ENCODE assay signal across 8 cellular contexts in the genomic region with DNA sequence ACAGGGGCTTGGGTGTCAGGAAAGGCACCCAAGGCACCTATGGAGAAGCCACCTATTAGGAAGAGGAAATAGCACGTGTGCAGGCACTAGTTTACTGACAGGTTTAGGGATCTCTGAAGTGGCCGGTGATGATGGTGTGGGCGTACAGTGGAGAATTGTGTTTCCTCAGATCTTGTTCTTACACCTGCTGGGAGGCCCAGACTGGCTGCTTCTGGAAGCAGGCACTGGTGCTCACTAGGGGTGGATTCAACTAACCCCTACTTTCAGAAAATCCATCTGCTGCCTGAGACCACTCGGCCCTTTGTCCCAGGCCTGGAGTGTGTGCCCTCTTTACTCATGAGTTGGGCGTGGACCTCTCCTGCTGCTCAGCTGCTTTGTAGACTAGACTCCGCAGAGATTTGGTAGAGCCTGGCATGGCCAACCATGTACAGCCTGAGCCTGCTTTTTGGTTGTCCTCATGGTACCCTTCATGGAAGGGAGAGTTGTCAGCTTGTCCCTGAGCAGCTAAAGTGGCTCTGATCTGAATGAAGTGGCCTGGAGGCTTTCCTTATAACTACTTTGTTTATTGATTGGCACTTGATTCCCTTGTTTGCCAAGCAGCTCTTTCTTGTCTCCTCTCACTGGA. TPM values are rescaled to one million over a fixed set of nuclear protein-coding genes. Genes with fewer than 3 reads are reported as not detected.
A peak's percentile ranks its signal among the peaks of the same experiment; 100 is the strongest.
DNase-seq lines count a peak whose midpoint lies in the region; ATAC-seq and TF ChIP-seq lines count a peak whose summit lies in the region.

No MANE protein-coding gene starts in this region.

- H3K4me1 Mint-ChIP-seq in activated CD8-positive, alpha-beta memory T cell treated with anti-CD3 and anti-CD28 coated beads, Interleukin-2, amount 10 ng/mL, durations not matched to agents 7 days and 5 days: peaks cover 31% of the 10 kb centered on the region
- peaks cover 20% of the 10 kb centered on the region for H3K4me1 Mint-ChIP-seq in activated naive CD8-positive, alpha-beta T cell treated with anti-CD3 and anti-CD28 coated beads for 36 hours

- H3K27me3 ChIP-seq in left lung: no peaks in the 10 kb centered on the region
- no peaks in the 10 kb centered on the region for H3K27me3 ChIP-seq in thoracic aorta (replicated peaks; ENCODE audit: insufficient read depth)

- no peaks in the 10 kb centered on the region for H3K27me3 Mint-ChIP-seq in activated CD8-positive, alpha-beta memory T cell treated with anti-CD3 and anti-CD28 coated beads, Interleukin-2, amount 10 ng/mL, durations not matched to agents 7 days and 5 days
- H3K27me3 Mint-ChIP-seq in activated naive CD8-positive, alpha-beta T cell treated with anti-CD3 and anti-CD28 coated beads for 36 hours: no peaks in the 10 kb centered on the region

- peak overlapping the region; percentile 97 to 98 for H3K4me3 ChIP-seq in left lung
- H3K4me3 ChIP-seq in thoracic aorta: peak overlapping the region; percentile 95

- H3K36me3 ChIP-seq in left lung (peaks cover 0 to 59% of the 10 kb centered on the region in 2 donors), thoracic aorta (peaks cover 43% of the 10 kb centered on the region)

- intact Hi-C loops in left lung (cut with DNase I): no loop called here

- no peaks in the 10 kb centered on the region for H3K9me3 ChIP-seq in left lung
- H3K9me3 ChIP-seq in thoracic aorta: no peaks in the 10 kb centered on the region

- peak overlapping the region; percentile 80 for H3K4me3 Mint-ChIP-seq in activated CD8-positive, alpha-beta memory T cell treated with anti-CD3 and anti-CD28 coated beads, Interleukin-2, amount 10 ng/mL, durations not matched to agents 7 days and 5 days
- H3K4me3 Mint-ChIP-seq in activated naive CD8-positive, alpha-beta T cell treated with anti-CD3 and anti-CD28 coated beads for 36 hours: peak overlapping the region; percentile 89

- peak overlapping the region; percentile 90 for H3K27ac Mint-ChIP-seq in activated CD8-positive, alpha-beta memory T cell treated with anti-CD3 and anti-CD28 coated beads, Interleukin-2, amount 10 ng/mL, durations not matched to agents 7 days and 5 days
- H3K27ac Mint-ChIP-seq in activated naive CD8-positive, alpha-beta T cell treated with anti-CD3 and anti-CD28 coated beads for 36 hours: peak overlapping the region; percentile 90

- H3K36me3 Mint-ChIP-seq in activated CD8-positive, alpha-beta memory T cell treated with anti-CD3 and anti-CD28 coated beads, Interleukin-2, amount 10 ng/mL, durations not matched to agents 7 days and 5 days: peaks cover 34% of the 10 kb centered on the region
- peaks cover 15% of the 10 kb centered on the region for H3K36me3 Mint-ChIP-seq in activated naive CD8-positive, alpha-beta T cell treated with anti-CD3 and anti-CD28 coated beads for 36 hours

- ATAC-seq in activated CD8-positive, alpha-beta memory T cell treated with anti-CD3 and anti-CD28 coated beads, Interleukin-2, amount 10 ng/mL, durations not matched to agents 7 days and 5 days: no peak
- ATAC-seq in left lung: peak; percentile 11
- ATAC-seq in thoracic aorta (ENCODE audit: insufficient number of reproducible peaks, low FRiP score, low read depth): no peak
- ATAC-seq in HG03039 (IDR thresholded peaks at IDR 0.05; ENCODE audit: unreplicated experiment): no peak

- H3K4me1 ChIP-seq in left lung (peaks cover 0 to 39% of the 10 kb centered on the region in 2 donors), thoracic aorta (ENCODE audit: control insufficient read depth in 1 of 2, low read depth in 2 of 2) (peaks cover 26 to 36% of the 10 kb centered on the region in 2 donors)

- CTCF ChIA-PET in activated CD8-positive, alpha-beta memory T cell treated with anti-CD3 and anti-CD28 coated beads, Interleukin-2, amount 10 ng/mL, durations not matched to agents 7 days and 5 days (lab: Charles Lee): interaction anchor here (1.2 to 3.2 kb wide), 6 partner anchors 10 to 59 kb away, joined by 3 to 27 read pairs (median 6); partner anchors contain the start of gene NRN1L

- no peaks in the 10 kb centered on the region for H3K9me3 Mint-ChIP-seq in activated CD8-positive, alpha-beta memory T cell treated with anti-CD3 and anti-CD28 coated beads, Interleukin-2, amount 10 ng/mL, durations not matched to agents 7 days and 5 days (ENCODE audit: low read depth)
- H3K9me3 Mint-ChIP-seq in activated naive CD8-positive, alpha-beta T cell treated with anti-CD3 and anti-CD28 coated beads for 36 hours: no peaks in the 10 kb centered on the region

- no peak for DNase-seq in activated CD8-positive, alpha-beta memory T cell treated with anti-CD3 and anti-CD28 coated beads, Interleukin-2, amount 10 ng/mL, durations not matched to agents 7 days and 5 days
- no peak for DNase-seq in activated CD8-positive, alpha-beta memory T cell treated with anti-CD3 and anti-CD28 coated beads, Interleukin-2, amount 50 U/mL, for 4 hours
- no peak for DNase-seq in activated naive CD8-positive, alpha-beta T cell treated with anti-CD3 and anti-CD28 coated beads for 36 hours
- DNase-seq in left lung: peak in 1 of 2 donors; percentile 24
- no peak for DNase-seq in thoracic aorta (ENCODE audit: low spot score)
- no peak for DNase-seq in HPDE6-E6E7 (ENCODE audit: extremely low spot score)
- no peak for DNase-seq in A172 (ENCODE audit: low spot score)

- no peak for TF ChIP-seq CTCF in left lung (IDR thresholded peaks at IDR 0.05)
- TF ChIP-seq CTCF in thoracic aorta (IDR thresholded peaks at IDR 0.05): no peak

- no peak overlapping the region for H3K27ac ChIP-seq in left lung
- H3K27ac ChIP-seq in thoracic aorta: no peak overlapping the region

RNA-seq across cellular contexts. Expression of gene EDC4, which starts 1.4 kb away (rescaled TPM):
- 100 to 1,000 TPM; 122 to 124 TPM for total RNA-seq in activated CD8-positive, alpha-beta memory T cell treated with anti-CD3 and anti-CD28 coated beads, Interleukin-2, amount 10 ng/mL, durations not matched to agents 7 days and 5 days
- total RNA-seq in activated naive CD8-positive, alpha-beta T cell treated with anti-CD3 and anti-CD28 coated beads for 36 hours: 100 to 1,000 TPM in 1 of 2 experiments, 10 to 100 TPM in 1; 99.6 to 102 TPM
- total RNA-seq in left lung (10 to 100 TPM; 47.9 to 48.8 TPM), thoracic aorta (10 to 100 TPM; 57.4 to 61.0 TPM)
- total RNA-seq in A172 (2014; rRNA removed; shearing (Covaris generic)): 31.8 and 50.7 TPM in 2 replicates

RNA-seq across cellular contexts. Expression of gene NRN1L, which starts 10.4 kb away (rescaled TPM):
- under 1 TPM; 0.45 to 0.99 TPM for total RNA-seq in activated CD8-positive, alpha-beta memory T cell treated with anti-CD3 and anti-CD28 coated beads, Interleukin-2, amount 10 ng/mL, durations not matched to agents 7 days and 5 days
- not detected for total RNA-seq in activated naive CD8-positive, alpha-beta T cell treated with anti-CD3 and anti-CD28 coated beads for 36 hours
- 1 to 10 TPM in 1 of 2 donors, not detected in 1; 1.7 TPM for total RNA-seq in left lung
- not detected for total RNA-seq in thoracic aorta
- not detected in 2 replicates for total RNA-seq in A172 (2014; rRNA removed; shearing (Covaris generic))

RNA-seq across cellular contexts. Expression of gene PSKH1, which starts 18.8 kb away (rescaled TPM):
- total RNA-seq in activated CD8-positive, alpha-beta memory T cell treated with anti-CD3 and anti-CD28 coated beads, Interleukin-2, amount 10 ng/mL, durations not matched to agents 7 days and 5 days: 10 to 100 TPM; 21.0 to 21.6 TPM
- total RNA-seq in activated naive CD8-positive, alpha-beta T cell treated with anti-CD3 and anti-CD28 coated beads for 36 hours: 10 to 100 TPM in 1 of 2 experiments, 1 to 10 TPM in 1; 9.9 to 10.6 TPM
- 10 to 100 TPM; 25.4 to 29.6 TPM for total RNA-seq in left lung
- total RNA-seq in thoracic aorta: 10 to 100 TPM; 24.1 to 36.0 TPM
- total RNA-seq in A172 (2014; rRNA removed; shearing (Covaris generic)): 3.3 and 3.5 TPM in 2 replicates

RNA-seq across cellular contexts. Expression of gene CENPT, which starts 26.8 kb away (rescaled TPM):
- total RNA-seq in activated CD8-positive, alpha-beta memory T cell treated with anti-CD3 and anti-CD28 coated beads, Interleukin-2, amount 10 ng/mL, durations not matched to agents 7 days and 5 days: 10 to 100 TPM; 61.8 to 69.3 TPM
- total RNA-seq in activated naive CD8-positive, alpha-beta T cell treated with anti-CD3 and anti-CD28 coated beads for 36 hours: 10 to 100 TPM; 42.2 to 42.4 TPM
- 10 to 100 TPM; 30.8 to 37.9 TPM for total RNA-seq in left lung
- total RNA-seq in thoracic aorta: 10 to 100 TPM; 59.6 to 70.9 TPM
- 25.5 and 27.9 TPM in 2 replicates for total RNA-seq in A172 (2014; rRNA removed; shearing (Covaris generic))

RNA-seq across cellular contexts. Expression of gene NUTF2, which starts 27.5 kb away (rescaled TPM):
- total RNA-seq in activated CD8-positive, alpha-beta memory T cell treated with anti-CD3 and anti-CD28 coated beads, Interleukin-2, amount 10 ng/mL, durations not matched to agents 7 days and 5 days: 100 to 1,000 TPM; 114 to 137 TPM
- 100 to 1,000 TPM; 174 to 181 TPM for total RNA-seq in activated naive CD8-positive, alpha-beta T cell treated with anti-CD3 and anti-CD28 coated beads for 36 hours
- total RNA-seq in left lung: 10 to 100 TPM; 91.5 to 92.2 TPM
- 100 to 1,000 TPM in 1 of 2 donors, 10 to 100 TPM in 1; 79.0 to 172 TPM for total RNA-seq in thoracic aorta
- total RNA-seq in A172 (2014; rRNA removed; shearing (Covaris generic)): 68.5 and 72.4 TPM in 2 replicates
